ENCODE assay signal across 8 cellular contexts in genomic region chr10:31977440-31978157, GRCh38. TPM values are rescaled to one million over a fixed set of nuclear protein-coding genes. Genes with fewer than 3 reads are reported as not detected.
A peak's percentile ranks its signal among the peaks of the same experiment; 100 is the strongest.
DNase-seq lines count a peak whose midpoint lies in the region; ATAC-seq and TF ChIP-seq lines count a peak whose summit lies in the region.
"Had no signal": no experiment of that assay in that cellular context is flagged by ENCODE, and none has a peak within 500 bp of the region (broad histone marks: within the 10 kb centered on the region; RNA-seq: fewer than 3 reads in every experiment).

No MANE protein-coding gene starts in this region.

- H3K4me3 Mint-ChIP-seq in endothelial cell (ENCODE audit: unreplicated experiment) = peak overlapping the region; percentile 49

- ATAC-seq in GM18861 (IDR thresholded peaks at IDR 0.05; ENCODE audit: unreplicated experiment) (peak; percentile 52), GM18498 (IDR thresholded peaks at IDR 0.05; ENCODE audit: unreplicated experiment) (no peak)

- TF ChIP-seq CTCF in endothelial cell (IDR thresholded peaks at IDR 0.05; ENCODE audit: unreplicated experiment) = no peak

- peak; percentile 98 for DNase-seq in NOMO-1 treated with DMSO at 0.1 percent for 48 hours (lab: John Stamatoyannopoulos, UW; ENCODE audit: unreplicated experiment)
- DNase-seq in endothelial cell (ENCODE audit: low spot score) = no peak
- peak; percentile 85 for DNase-seq in pulmonary artery endothelial cell (ENCODE audit: low read depth, low spot score)
- DNase-seq in epidermal melanocyte (ENCODE audit: insufficient read length, low spot score) = no peak
- no peak for DNase-seq in LoVo (ENCODE audit: low spot score)
- DNase-seq: H7 had no signal

- H3K9me3 Mint-ChIP-seq in endothelial cell (ENCODE audit: unreplicated experiment) = no peaks in the 10 kb centered on the region

- H3K36me3 Mint-ChIP-seq in endothelial cell (ENCODE audit: low read depth, unreplicated experiment) = peaks cover 12% of the 10 kb centered on the region

- peaks cover 5% of the 10 kb centered on the region for H3K27me3 Mint-ChIP-seq in endothelial cell (ENCODE audit: unreplicated experiment)

- peak overlapping the region; percentile 96 for H3K27ac Mint-ChIP-seq in endothelial cell (ENCODE audit: unreplicated experiment)

- H3K4me1 Mint-ChIP-seq in endothelial cell (ENCODE audit: unreplicated experiment) = peaks cover 29% of the 10 kb centered on the region

RNA-seq across cellular contexts. Expression of gene ARHGAP12, which starts 49.0 kb away (rescaled TPM):
- 39.0 TPM for total RNA-seq in endothelial cell (ENCODE audit: unreplicated experiment)
- total RNA-seq in pulmonary artery endothelial cell = 22.0 and 25.5 TPM in 2 replicates

Comparison
In these comparisons a context has a peak if more than half of its experiments do, and no peak if none do; other contexts are left out.
1. DNase-seq: peak in NOMO-1 treated with DMSO at 0.1 percent for 48 hours (single experiment) and pulmonary artery endothelial cell (single experiment); none in endothelial cell (single experiment), epidermal melanocyte (single experiment) and LoVo (single experiment).